Comparison of ENCODE assay signal across 8 cellular contexts in genomic region chr1:212608209-212608955, GRCh38. TPM values are rescaled to one million over a fixed set of nuclear protein-coding genes. Genes with fewer than 3 reads are reported as not detected.
DNase-seq lines count a peak whose midpoint lies in the region; ATAC-seq, FAIRE-seq and TF ChIP-seq lines count a peak whose summit lies in the region.

Gene ATF3 (plus strand): TSS chr1:212608761. CDS start chr1:212615022, 6,261 bp downstream.

- H3K79me1 ChIP-seq in H1 (ENCODE audit: low read depth, low read length), result peaks cover 8% of the 10 kb centered on the region
- H3K79me1 ChIP-seq in mesendoderm (ENCODE audit: low read length), result peaks cover 11% of the 10 kb centered on the region

- H3K9me3 ChIP-seq in Caco-2 (no peaks in the 10 kb centered on the region), H1 (ENCODE audit: insufficient read depth in 2 of 2, low read depth in 1 of 2, low read length in 1 of 2) (no peaks in the 10 kb centered on the region)

- peaks cover 28% of the 10 kb centered on the region for H3K4me1 ChIP-seq in Caco-2
- H3K4me1 ChIP-seq in H1 (replicated peaks in 1 of 4; ENCODE audit: control insufficient read depth in 3 of 4, insufficient read depth in 4 of 4, low read length in 3 of 4), result peaks cover 14 to 41% (median 26%) of the 10 kb centered on the region in 4 experiments
- peaks cover 20% of the 10 kb centered on the region for H3K4me1 ChIP-seq in mesendoderm (ENCODE audit: control insufficient read depth, low read depth, low read length)

- peak within 1 kb of the TSS; percentile 71; the same call in 1 of the 2 replicates for H3K27ac ChIP-seq in H1 (ENCODE audit: low read depth, low read length)
- peak within 1 kb of the TSS; percentile 92 for H3K27ac ChIP-seq in mesendoderm (ENCODE audit: low read depth, low read length)

- no peak within 1 kb of the TSS for H3K4ac ChIP-seq in H1 (replicated peaks; ENCODE audit: insufficient read length, low read depth, low read length)
- H3K4ac ChIP-seq in mesendoderm (ENCODE audit: low read depth, low read length), result peak within 1 kb of the TSS; percentile 64

- DNase-seq in Caco-2, result peak; percentile 98 to 99
- DNase-seq in HT1080 (ENCODE audit: low read depth), result peak; percentile 98
- peak; percentile 92 for DNase-seq in NOMO-1 treated with dmso at 0.1 percent for 144 hours (lab: John Stamatoyannopoulos, UW; ENCODE audit: unreplicated experiment)
- DNase-seq in activated CD8-positive, alpha-beta memory T cell treated with anti-CD3 and anti-CD28 coated beads for 48 hours (ENCODE audit: low read depth in 2 of 3, low spot score in 2 of 3), result peak; percentile 77 to 90 (median 80)
- DNase-seq in H1 (ENCODE audit: low read depth in 1 of 2, low spot score in 2 of 2), result peak; percentile 96 to 99
- DNase-seq in mesendoderm, result peak; percentile 99
- peak; percentile 86 for DNase-seq in stimulated activated CD8-positive, alpha-beta memory T cell treated with anti-CD3 and anti-CD28 coated beads, Interleukin-12 subunit alpha, Interleukin-12 subunit beta, amount 100 ng/mL, for 4 hours (ENCODE audit: low read depth)

- peak within 1 kb of the TSS; percentile 52 for H2BK12ac ChIP-seq in H1 (ENCODE audit: low read depth, low read length)

- TF ChIP-seq POLR2A in H1 (IDR thresholded peaks at IDR 0.05; ENCODE audit: control extremely low read depth in 1 of 2, low read depth in 2 of 2, low read length in 2 of 2), result peak; percentile 99

- TF ChIP-seq CTCF in Caco-2 (IDR thresholded peaks at IDR 0.05; ENCODE audit: insufficient read depth in 1 of 2, low read depth in 1 of 2, low read length in 1 of 2, severe bottlenecking in 1 of 2, unreplicated experiment in 1 of 2), result no peak
- no peak for TF ChIP-seq CTCF in H1 (IDR thresholded peaks at IDR 0.05; ENCODE audit: control extremely low read depth in 1 of 3, insufficient read depth in 1 of 3, low read depth in 1 of 3, low read length in 3 of 3)

- BruUV-seq in Caco-2 (replicated peaks; lab: Mats Ljungman, UMichigan), result no TSS peak

- H4K20me1 ChIP-seq in H1 (replicated peaks in 1 of 2; ENCODE audit: control insufficient read depth in 1 of 2, insufficient read depth in 2 of 2, low read length in 2 of 2), result peaks cover 12 to 15% of the 10 kb centered on the region in 2 experiments

- H2AK5ac ChIP-seq in H1 (ENCODE audit: low read depth, low read length) (no peak within 1 kb of the TSS), mesendoderm (ENCODE audit: low read length) (no peak within 1 kb of the TSS)

- intact Hi-C loops in Caco-2 (cut with micrococcal nuclease; ENCODE audit: unreplicated experiment), result loop anchor here (1.0 to 10.0 kb wide), 5 partner anchors 12 to 406 kb away; partner anchors contain the start of genes ANGEL2, NSL1 and TATDN3

- peaks cover 34% of the 10 kb centered on the region for H3K4me1 Mint-ChIP-seq in Caco-2 (ENCODE audit: low read depth, unreplicated experiment)

- H3K18ac ChIP-seq in H1 (ENCODE audit: extremely low read depth, low read length), result peak within 1 kb of the TSS; percentile 85
- H3K18ac ChIP-seq in mesendoderm (ENCODE audit: low read length), result peak within 1 kb of the TSS; percentile 89

- H4K8ac ChIP-seq in H1 (ENCODE audit: extremely low read depth, insufficient read depth, low read length), result peak within 1 kb of the TSS; percentile 93
- peak within 1 kb of the TSS; percentile 68 for H4K8ac ChIP-seq in mesendoderm (ENCODE audit: low read depth, low read length)

- peak within 1 kb of the TSS; percentile 52 for H3K14ac ChIP-seq in H1 (ENCODE audit: insufficient read length)

- peak within 1 kb of the TSS; percentile 64 for H3K56ac ChIP-seq in H1 (replicated peaks; ENCODE audit: insufficient read length, low read depth, low read length)
- peak within 1 kb of the TSS; percentile 91 for H3K56ac ChIP-seq in mesendoderm (ENCODE audit: low read length)

- H3K4me2 ChIP-seq in H1 (ENCODE audit: insufficient read depth in 1 of 2, low read depth in 2 of 2, low read length in 2 of 2), result peak within 1 kb of the TSS; percentile 96 to 97
- H3K4me2 ChIP-seq in mesendoderm (ENCODE audit: low read length), result peak within 1 kb of the TSS; percentile 94

- no peak within 1 kb of the TSS for H3K23ac ChIP-seq in H1 (ENCODE audit: insufficient read length)
- H3K23ac ChIP-seq in mesendoderm (ENCODE audit: low read length), result peak within 1 kb of the TSS; percentile 85

- POLR2A ChIA-PET in Caco-2 (lab: Charles Lee) (interaction anchor here (0.6 to 1.6 kb wide), 26 partner anchors 10 to 1943 kb away, joined by 3 to 22 read pairs (median 6); partner anchors contain the start of genes DTL and FLVCR1), H1 (lab: Charles Lee; ENCODE audit: partially characterized antibody) (interaction anchor here (0.6 to 6.4 kb wide), 108 partner anchors 12 to 1030 kb away, joined by 3 to 94 read pairs (median 4); partner anchors contain the start of genes BATF3, DTL, FLVCR1 and INTS7)

- FAIRE-seq in H1 (lab: Jason Lieb, UNC), result no peak

- no peak for TF ChIP-seq EP300 in H1 (IDR thresholded peaks at IDR 0.05; ENCODE audit: borderline replicate concordance in 1 of 2, low read depth in 2 of 2, low read length in 2 of 2)

- H2AFZ ChIP-seq in H1 (ENCODE audit: low read length), result no peak within 1 kb of the TSS

- peak; percentile 62 for ATAC-seq in GM21367 (IDR thresholded peaks at IDR 0.05; ENCODE audit: unreplicated experiment)

- H3K27me3 ChIP-seq in Caco-2 (replicated peaks; ENCODE audit: control insufficient read depth, insufficient read depth, low read length) (peaks cover 4% of the 10 kb centered on the region; the same call in 1 of the 2 replicates), H1 (replicated peaks in 1 of 4; ENCODE audit: control insufficient read depth in 3 of 4, extremely low read depth in 1 of 4, insufficient read depth in 3 of 4, low read length in 3 of 4) (peaks cover 10 to 38% (median 27%) of the 10 kb centered on the region in 4 experiments; a peak in 6 of 7 replicates), mesendoderm (ENCODE audit: insufficient read depth, low read length, poor library complexity) (peaks cover 10% of the 10 kb centered on the region)

- H3K4me3 ChIP-seq in Caco-2 (ENCODE audit: low read depth, low read length), result peak within 1 kb of the TSS; percentile 81
- peak within 1 kb of the TSS; percentile 51 to 96 (median 74) for H3K4me3 ChIP-seq in H1 (ENCODE audit: extremely low read depth in 1 of 4, insufficient read depth in 2 of 4, low read depth in 3 of 4, low read length in 4 of 4)
- peak within 1 kb of the TSS; percentile 67 for H3K4me3 ChIP-seq in mesendoderm (ENCODE audit: low read length)

- H2BK5ac ChIP-seq in H1 (ENCODE audit: low read depth, low read length), result peak within 1 kb of the TSS; percentile 75; the same call in 1 of the 2 replicates
- H2BK5ac ChIP-seq in mesendoderm (ENCODE audit: low read length), result peak within 1 kb of the TSS; percentile 11

- H3K9ac ChIP-seq in H1 (replicated peaks in 1 of 4; ENCODE audit: extremely low read depth in 1 of 4, low read depth in 3 of 4, low read length in 3 of 4), result peak within 1 kb of the TSS; percentile 78 to 98 (median 79)
- H3K9ac ChIP-seq in mesendoderm (ENCODE audit: low read length), result peak within 1 kb of the TSS; percentile 85

- 3% methylated on average over 42 of the region's 65 CpGs; no CpG with 5 or more reads in 1 of the 2 experiments for WGBS in H1 (ENCODE audit: extremely low coverage in 1 of 2, insufficient coverage in 1 of 2, insufficient read length in 1 of 2, insufficient replicate concordance in 2 of 2, low coverage in 1 of 2, low lambda C conversion rate in 2 of 2, missing lambda C conversion rate in 1 of 2), 2 experiments
- WGBS in mesendoderm (ENCODE audit: extremely low coverage, insufficient coverage, low lambda C conversion rate), result no CpG with 5 or more reads among the region's 65 CpGs

- TF ChIP-seq RAD21 in H1 (IDR thresholded peaks at IDR 0.05 in 1 of 2, conservative IDR thresholded peaks at IDR 0.05 in 1 of 2; ENCODE audit: low read depth in 2 of 2, low read length in 2 of 2), result peak in 1 of 2 experiments; percentile 13; a peak in 1 of 4 replicates

- CTCF ChIA-PET in Caco-2 (lab: Charles Lee), result interaction anchor here (0.6 to 1.9 kb wide), 16 partner anchors 10 to 1066 kb away, joined by 3 to 23 read pairs (median 4); no protein-coding TSS in a partner anchor
- CTCF ChIA-PET in H1 (lab: Charles Lee; ENCODE audit: partially characterized antibody), result interaction anchor here (0.6 to 2.7 kb wide), 13 partner anchors 10 to 141 kb away, joined by 3 to 13 read pairs (median 3); no protein-coding TSS in a partner anchor

- peaks cover 35% of the 10 kb centered on the region for H3K36me3 Mint-ChIP-seq in Caco-2 (ENCODE audit: insufficient read depth, unreplicated experiment)

- no peaks in the 10 kb centered on the region for H3K9me3 Mint-ChIP-seq in Caco-2 (ENCODE audit: unreplicated experiment)

- H2BK15ac ChIP-seq in H1 (ENCODE audit: low read length) (peak within 1 kb of the TSS; percentile 22; the same call in 1 of the 2 replicates), mesendoderm (replicated peaks; ENCODE audit: low read depth) (peak within 1 kb of the TSS; percentile 37)

- H3K36me3 ChIP-seq in Caco-2 (ENCODE audit: control insufficient read depth, insufficient read depth, low read length) (no peaks in the 10 kb centered on the region), H1 (ENCODE audit: control insufficient read depth in 2 of 4, insufficient read depth in 4 of 4, low read length in 3 of 4) (no peaks in the 10 kb centered on the region), mesendoderm (ENCODE audit: control insufficient read depth, insufficient read depth, low read length) (no peaks in the 10 kb centered on the region)

- no peaks in the 10 kb centered on the region for H3K27me3 Mint-ChIP-seq in Caco-2 (ENCODE audit: insufficient read depth, unreplicated experiment)

- H3K4me3 Mint-ChIP-seq in Caco-2 (ENCODE audit: unreplicated experiment), result peak within 1 kb of the TSS; percentile 91

- peak within 1 kb of the TSS; percentile 70 for H4K91ac ChIP-seq in H1 (replicated peaks; ENCODE audit: insufficient read length, low read length)

- no peak within 1 kb of the TSS for H2BK20ac ChIP-seq in H1 (ENCODE audit: low read length)

- H4K5ac ChIP-seq in H1 (ENCODE audit: insufficient read length, low read depth, low read length) (peak within 1 kb of the TSS; percentile 30), mesendoderm (ENCODE audit: low read length) (no peak within 1 kb of the TSS)

- peaks cover 18% of the 10 kb centered on the region for H3K23me2 ChIP-seq in H1 (ENCODE audit: low read depth, low read length)

- peak within 1 kb of the TSS; percentile 83 for H3K27ac Mint-ChIP-seq in Caco-2 (ENCODE audit: unreplicated experiment)

- H2BK120ac ChIP-seq in H1 (replicated peaks; ENCODE audit: low read depth, low read length) (no peak within 1 kb of the TSS), mesendoderm (ENCODE audit: low read depth, low read length) (peak within 1 kb of the TSS; percentile 63)

- H3K79me2 ChIP-seq in H1 (ENCODE audit: control insufficient read depth in 1 of 2, insufficient read depth in 2 of 2, low read length in 2 of 2), result peaks cover 0 to 39% of the 10 kb centered on the region in 2 experiments; a peak in 2 of 4 replicates
- H3K79me2 ChIP-seq in mesendoderm (ENCODE audit: control insufficient read depth, insufficient read depth, low read length), result peaks cover 30% of the 10 kb centered on the region

RNA-seq across cellular contexts. Expression of gene ATF3, which starts in this region (rescaled TPM):
- total RNA-seq in Caco-2 (2022), result 21.8 and 25.8 TPM in 2 replicates
- total RNA-seq in HT1080 (2014; rRNA removed; shearing (Covaris generic)), result 2.6 and 4.9 TPM in 2 replicates
- polyA plus RNA-seq in HT1080 (2015; cell fraction: cytosol; rRNA removed), result 12.6 and 13.3 TPM in 2 replicates
- polyA plus RNA-seq in HT1080 (2015; cell fraction: nucleus; rRNA removed), result 12.0 and 12.8 TPM in 2 replicates
- 21.5 and 27.7 TPM in 2 replicates for total RNA-seq in H1 (2021; fragmentation: NEBNext Ultra II Directional; extraction: Animal tissue kit (Norgen Biotek cat#: 25700))
- 12.2 and 13.5 TPM in 2 replicates for polyA plus RNA-seq in H1 (2011; rRNA removed)
- polyA plus RNA-seq in H1 (2011; cell fraction: cytosol; rRNA removed), result 17.1 TPM
- polyA plus RNA-seq in H1 (2011; cell fraction: nucleus; rRNA removed), result 18.7 TPM
- 18.2 to 33.8 TPM (median 21.4 TPM) in 4 replicates for polyA plus RNA-seq in H1 (2012, experiment 1 of 2)
- polyA plus RNA-seq in H1 (2012, experiment 2 of 2), result 16.1 TPM
- polyA plus RNA-seq in H1 (2013, experiment 1 of 2), result 9.1 TPM
- 9.4 TPM for polyA plus RNA-seq in H1 (2013, experiment 2 of 2)
- polyA minus RNA-seq in H1 (2011; rRNA and poly(A)+ RNA removed), result 13.6 and 21.4 TPM in 2 replicates
- 15.9 TPM for polyA minus RNA-seq in H1 (2011; cell fraction: cytosol; rRNA and poly(A)+ RNA removed)
- 37.1 TPM for polyA minus RNA-seq in H1 (2011; cell fraction: nucleus; rRNA and poly(A)+ RNA removed)
- polyA plus RNA-seq in mesendoderm (2013, experiment 1 of 2), result 19.0 TPM
- polyA plus RNA-seq in mesendoderm (2013, experiment 2 of 2), result 21.3 TPM

Comparison
In these comparisons a context has a peak if more than half of its experiments do, and no peak if none do; other contexts are left out.
1. Peak in every context shown above with its lines: DNase-seq, ATAC-seq, H3K4me3 ChIP-seq and H3K27ac ChIP-seq.